Comparison of ENCODE assay signal across 1 cellular context in the genomic region with DNA sequence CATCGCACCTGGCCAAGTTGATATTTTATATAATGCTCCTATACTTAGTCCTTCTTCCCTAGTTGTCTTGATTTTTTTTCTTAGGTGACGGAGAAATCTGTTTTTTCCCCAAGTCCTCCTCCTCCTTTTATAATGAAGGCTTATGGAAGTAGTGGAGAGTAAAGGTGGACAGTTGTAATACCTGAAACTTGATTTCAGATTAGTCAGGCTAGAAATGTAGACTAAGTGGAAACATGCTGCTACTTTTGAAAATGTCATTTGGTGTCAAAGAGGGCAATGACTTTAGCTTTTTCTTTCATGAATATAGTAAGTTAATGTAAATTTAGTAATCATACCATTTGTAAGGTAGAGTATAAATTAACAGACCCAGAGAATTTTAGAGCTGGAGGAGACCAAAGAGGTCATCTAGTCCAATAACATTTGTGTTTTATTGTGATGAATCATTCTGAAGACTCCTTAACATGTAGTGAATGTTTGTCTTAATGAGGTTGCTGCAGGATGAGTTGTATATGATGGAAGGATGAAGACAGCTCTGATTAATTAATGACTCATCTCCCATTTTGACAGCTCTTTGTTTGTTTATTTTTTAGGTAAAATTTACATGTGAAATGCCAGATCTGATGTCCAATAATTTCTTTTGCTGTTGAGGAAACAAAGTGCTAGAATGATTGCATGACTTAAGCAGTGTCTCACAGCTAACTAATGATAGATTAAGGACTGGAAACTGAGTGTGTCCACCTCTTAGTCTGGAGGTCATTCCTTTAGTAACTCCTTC.
TF ChIP-seq lines count a peak whose summit lies in the region.

No MANE protein-coding gene starts in this region.

TF ChIP-seq in GM12878, 131 proteins besides CTCF, POLR2A, EP300 and RAD21:
- TF ChIP-seq NRF1 (conservative IDR thresholded peaks at IDR 0.05; ENCODE audit: low read depth, low read length) (no peak), ZNF207 (IDR thresholded peaks at IDR 0.05; ENCODE audit: borderline replicate concordance) (no peak), RAD51 (IDR thresholded peaks at IDR 0.05) (no peak), RB1 (IDR thresholded peaks at IDR 0.05; ENCODE audit: borderline replicate concordance) (no peak), NFXL1 (IDR thresholded peaks at IDR 0.05; ENCODE audit: borderline replicate concordance) (no peak), SREBF1 (IDR thresholded peaks at IDR 0.05; ENCODE audit: low read length) (no peak)
- TF ChIP-seq, protein P1, sequence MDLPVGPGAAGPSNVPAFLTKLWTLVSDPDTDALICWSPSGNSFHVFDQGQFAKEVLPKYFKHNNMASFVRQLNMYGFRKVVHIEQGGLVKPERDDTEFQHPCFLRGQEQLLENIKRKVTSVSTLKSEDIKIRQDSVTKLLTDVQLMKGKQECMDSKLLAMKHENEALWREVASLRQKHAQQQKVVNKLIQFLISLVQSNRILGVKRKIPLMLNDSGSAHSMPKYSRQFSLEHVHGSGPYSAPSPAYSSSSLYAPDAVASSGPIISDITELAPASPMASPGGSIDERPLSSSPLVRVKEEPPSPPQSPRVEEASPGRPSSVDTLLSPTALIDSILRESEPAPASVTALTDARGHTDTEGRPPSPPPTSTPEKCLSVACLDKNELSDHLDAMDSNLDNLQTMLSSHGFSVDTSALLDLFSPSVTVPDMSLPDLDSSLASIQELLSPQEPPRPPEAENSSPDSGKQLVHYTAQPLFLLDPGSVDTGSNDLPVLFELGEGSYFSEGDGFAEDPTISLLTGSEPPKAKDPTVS (IDR thresholded peaks at IDR 0.05; ENCODE audit: low read depth, low read length) = no peak
- TF ChIP-seq, protein P2, sequence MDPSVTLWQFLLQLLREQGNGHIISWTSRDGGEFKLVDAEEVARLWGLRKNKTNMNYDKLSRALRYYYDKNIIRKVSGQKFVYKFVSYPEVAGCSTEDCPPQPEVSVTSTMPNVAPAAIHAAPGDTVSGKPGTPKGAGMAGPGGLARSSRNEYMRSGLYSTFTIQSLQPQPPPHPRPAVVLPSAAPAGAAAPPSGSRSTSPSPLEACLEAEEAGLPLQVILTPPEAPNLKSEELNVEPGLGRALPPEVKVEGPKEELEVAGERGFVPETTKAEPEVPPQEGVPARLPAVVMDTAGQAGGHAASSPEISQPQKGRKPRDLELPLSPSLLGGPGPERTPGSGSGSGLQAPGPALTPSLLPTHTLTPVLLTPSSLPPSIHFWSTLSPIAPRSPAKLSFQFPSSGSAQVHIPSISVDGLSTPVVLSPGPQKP (IDR thresholded peaks at IDR 0.05; ENCODE audit: low read depth, low read length) = no peak
- TF ChIP-seq, protein P3, sequence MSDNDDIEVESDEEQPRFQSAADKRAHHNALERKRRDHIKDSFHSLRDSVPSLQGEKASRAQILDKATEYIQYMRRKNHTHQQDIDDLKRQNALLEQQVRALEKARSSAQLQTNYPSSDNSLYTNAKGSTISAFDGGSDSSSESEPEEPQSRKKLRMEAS (IDR thresholded peaks at IDR 0.05; ENCODE audit: low read depth, low read length) = no peak
- TF ChIP-seq, protein P4, sequence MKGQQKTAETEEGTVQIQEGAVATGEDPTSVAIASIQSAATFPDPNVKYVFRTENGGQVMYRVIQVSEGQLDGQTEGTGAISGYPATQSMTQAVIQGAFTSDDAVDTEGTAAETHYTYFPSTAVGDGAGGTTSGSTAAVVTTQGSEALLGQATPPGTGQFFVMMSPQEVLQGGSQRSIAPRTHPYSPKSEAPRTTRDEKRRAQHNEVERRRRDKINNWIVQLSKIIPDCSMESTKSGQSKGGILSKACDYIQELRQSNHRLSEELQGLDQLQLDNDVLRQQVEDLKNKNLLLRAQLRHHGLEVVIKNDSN (IDR thresholded peaks at IDR 0.05; ENCODE audit: borderline replicate concordance, extremely low read length, insufficient read depth, low read depth, low read length) = no peak
